1 cellular context compared by ENCODE assay signal in genomic region chr10:72099054-72099921, GRCh38.
TF ChIP-seq lines count a peak whose summit lies in the region.

No MANE protein-coding gene starts in this region.

TF ChIP-seq in liver, 16 proteins besides CTCF, POLR2A, EP300 and RAD21 (continued from another document):
- TF ChIP-seq RXRA (IDR thresholded peaks at IDR 0.05) = peak in 1 of 2 donors; percentile 25
